Comparison of ENCODE assay signal across 9 cellular contexts in genomic region chr1:99049745-99050144, GRCh38. TPM values are rescaled to one million over a fixed set of nuclear protein-coding genes. Genes with fewer than 3 reads are reported as not detected.
"Had no signal": no experiment of that assay in that cellular context is flagged by ENCODE, and none has a peak within 500 bp of the region (broad histone marks: within the 10 kb centered on the region; RNA-seq: fewer than 3 reads in every experiment).

No MANE protein-coding gene starts in this region.

- H3K9me3 ChIP-seq: HAP-1 had no signal

- DNase-seq: GM23248, GOT3, H7, IMR-90, KG1 had no signal

- H3K4me1 ChIP-seq: HAP-1 had no signal

- H3K27ac ChIP-seq: GM23248, HL-60 had no signal

- ATAC-seq: HCT116, K562 had no signal

- H3K9ac ChIP-seq: GM23248 had no signal

- FAIRE-seq: K562 had no signal

- H3K4me3 ChIP-seq: GM23248, HAP-1, K562 had no signal

- H3K36me3 ChIP-seq: HAP-1 had no signal

- H2AFZ ChIP-seq: GM23248 had no signal

RNA-seq across cellular contexts. Expression of gene PLPPR5, which starts 45.1 kb away (rescaled TPM):
- total RNA-seq: GM23248, K562 had no signal
- polyA plus RNA-seq: GM23248, K562 had no signal
